In genomic region chr11:121291896-121292502, GRCh38 we compare ENCODE assay signal across 8 cellular contexts. TPM values are rescaled to one million over a fixed set of nuclear protein-coding genes. Genes with fewer than 3 reads are reported as not detected.
A peak's percentile ranks its signal among the peaks of the same experiment; 100 is the strongest.
DNase-seq lines count a peak whose midpoint lies in the region; ATAC-seq and TF ChIP-seq lines count a peak whose summit lies in the region.

No MANE protein-coding gene starts in this region.

- peak; percentile 63 for DNase-seq in NCI-H748 (lab: John Stamatoyannopoulos, UW; ENCODE audit: unreplicated experiment)
- DNase-seq in breast epithelium (ENCODE audit: low spot score in 2 of 2), result no peak
- DNase-seq in left lobe of liver (ENCODE audit: low spot score), result no peak
- no peak for DNase-seq in testis
- DNase-seq in SW 1271 (lab: John Stamatoyannopoulos, UW), result no peak

- H3K36me3 ChIP-seq in ACC112 (ENCODE audit: insufficient read depth, low read length), result no peaks in the 10 kb centered on the region
- no peaks in the 10 kb centered on the region for H3K36me3 ChIP-seq in breast epithelium
- H3K36me3 ChIP-seq in testis (ENCODE audit: low read depth, missing control alignments), result no peaks in the 10 kb centered on the region

- TF ChIP-seq POLR2A in breast epithelium (IDR thresholded peaks at IDR 0.05) (no peak), testis (IDR thresholded peaks at IDR 0.05) (no peak)

- WGBS in testis, 2 donors, result 2 to 3% methylated on average over 19 of the region's 19 CpGs

- H2AFZ ChIP-seq in ACC112 (ENCODE audit: low read length, unreplicated experiment), result peak overlapping the region; percentile 54

- peaks cover 23% of the 10 kb centered on the region for H3K79me2 ChIP-seq in ACC112 (ENCODE audit: control insufficient read depth, insufficient read depth, low read length, unreplicated experiment)

- H3K4me3 ChIP-seq in ACC112 (ENCODE audit: low read depth, low read length), result peak overlapping the region; percentile 86
- peak overlapping the region; percentile 74 to 90 (median 81) for H3K4me3 ChIP-seq in breast epithelium
- peak overlapping the region; percentile 82 to 95 for H3K4me3 ChIP-seq in testis

- ATAC-seq in GM18508 (IDR thresholded peaks at IDR 0.05; ENCODE audit: insufficient read depth, unreplicated experiment), result peak; percentile 13
- peak; percentile 17 for ATAC-seq in HG02981 (IDR thresholded peaks at IDR 0.05; ENCODE audit: unreplicated experiment)
- peak; percentile 26 for ATAC-seq in left lobe of liver

- H3K27me3 ChIP-seq in ACC112 (ENCODE audit: insufficient read depth, low read length) (peaks cover 41% of the 10 kb centered on the region), breast epithelium (no peaks in the 10 kb centered on the region), testis (no peaks in the 10 kb centered on the region)

- no peaks in the 10 kb centered on the region for H3K9me3 ChIP-seq in breast epithelium
- H3K9me3 ChIP-seq in testis, result no peaks in the 10 kb centered on the region

- TF ChIP-seq CTCF in breast epithelium (IDR thresholded peaks at IDR 0.05) (no peak), testis (IDR thresholded peaks at IDR 0.05) (no peak)

- intact Hi-C loops in breast epithelium (cut with DNase I; ENCODE audit: low total_unique reads), result no loop called here
- intact Hi-C loops in testis (cut with DNase I; ENCODE audit: low total_unique reads), result no loop called here

- H3K27ac ChIP-seq in ACC112 (ENCODE audit: low read depth, low read length), result no peak overlapping the region
- peak overlapping the region; percentile 91 for H3K27ac ChIP-seq in breast epithelium
- peak overlapping the region; percentile 93 to 96 for H3K27ac ChIP-seq in testis

- H3K4me1 ChIP-seq in ACC112 (ENCODE audit: control insufficient read depth, insufficient read depth, low read length, unreplicated experiment), result peaks cover 7% of the 10 kb centered on the region
- H3K4me1 ChIP-seq in breast epithelium, result peaks cover 0 to 5% of the 10 kb centered on the region in 2 donors
- peaks cover 6% of the 10 kb centered on the region for H3K4me1 ChIP-seq in testis

RNA-seq across cellular contexts. Expression of gene SC5D, which starts 0.6 kb away (rescaled TPM):
- total RNA-seq in breast epithelium, result 10 to 100 TPM; 25.8 to 54.7 (median 51.5) TPM
- total RNA-seq in left lobe of liver, result 85.5 TPM
- total RNA-seq in testis, result 10 to 100 TPM; 41.3 to 46.4 TPM
- 34.6 TPM for polyA plus RNA-seq in testis (ENCODE audit: insufficient read depth, low read depth, low replicate concordance)
